8 cellular contexts compared by ENCODE assay signal in genomic region chr3:55160241-55160877, GRCh38.
DNase-seq lines count a peak whose midpoint lies in the region; ATAC-seq and TF ChIP-seq lines count a peak whose summit lies in the region.

No MANE protein-coding gene starts in this region.

- ATAC-seq in GM19351 (IDR thresholded peaks at IDR 0.05; ENCODE audit: unreplicated experiment) = peak; percentile 65
- no peak for ATAC-seq in GM21717 (IDR thresholded peaks at IDR 0.05; ENCODE audit: unreplicated experiment)

- H3K4me3 ChIP-seq in epithelial cell of esophagus (ENCODE audit: low read length) (no peak overlapping the region), skeletal muscle cell (ENCODE audit: low read depth, low read length) (no peak overlapping the region)

- DNase-seq in HK-2 (ENCODE audit: unreplicated experiment) (peak; percentile 92), epithelial cell of esophagus (ENCODE audit: low read depth) (peak; percentile 1), skeletal muscle cell (ENCODE audit: low read depth) (peak; percentile 100), GF-D8 (lab: John Stamatoyannopoulos, UW) (no peak), NCI-H774 (lab: John Stamatoyannopoulos, UW) (no peak), SHP77 treated with DMSO at 0.1 percent for 48 hours (lab: John Stamatoyannopoulos, UW) (no peak)

- no peak for TF ChIP-seq CTCF in epithelial cell of esophagus (IDR thresholded peaks at IDR 0.05; ENCODE audit: insufficient read depth, low read depth, low read length, missing control alignments)

Comparison
In these comparisons a context has a peak if more than half of its experiments do, and no peak if none do; other contexts are left out.
1. DNase-seq: peak in HK-2 (single experiment), epithelial cell of esophagus (single experiment) and skeletal muscle cell (single experiment); none in GF-D8 (single experiment), NCI-H774 (single experiment) and SHP77 treated with DMSO at 0.1 percent for 48 hours (single experiment).